ENCODE assay signal across 16 cellular contexts in the genomic region with DNA sequence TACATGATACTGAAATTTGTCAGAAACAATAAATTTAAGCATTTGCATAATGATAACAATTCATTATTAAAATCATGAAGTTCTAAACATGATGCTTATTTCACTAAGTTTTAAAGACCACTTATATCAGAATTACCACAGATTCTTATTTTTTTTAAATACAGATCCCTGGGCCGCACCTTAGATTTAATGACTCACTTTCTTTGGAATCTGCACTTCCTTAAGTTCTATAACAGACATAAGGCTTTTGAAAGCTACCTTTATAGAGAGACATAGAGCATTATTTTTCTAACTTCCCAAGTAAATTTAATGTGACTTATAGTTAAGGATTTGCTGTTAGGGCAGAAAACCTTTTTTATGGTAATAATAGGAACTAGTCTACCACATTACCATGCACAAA.
DNase-seq lines count a peak whose midpoint lies in the region; ATAC-seq, FAIRE-seq and TF ChIP-seq lines count a peak whose summit lies in the region.
"Had no signal": no experiment of that assay in that cellular context is flagged by ENCODE, and none has a peak within 500 bp of the region (broad histone marks: within the 10 kb centered on the region; RNA-seq: fewer than 3 reads in every experiment).

No MANE protein-coding gene starts in this region.

- TF ChIP-seq CTCF in RWPE1 (conservative IDR thresholded peaks at IDR 0.05; ENCODE audit: low read depth) = no peak
- no peak for TF ChIP-seq CTCF in keratinocyte (optimal IDR thresholded peaks at IDR 0.05 in 1 of 3, IDR thresholded peaks at IDR 0.05 in 1 of 3, conservative IDR thresholded peaks at IDR 0.05 in 1 of 3; ENCODE audit: extremely low read depth in 1 of 3, insufficient read depth in 2 of 3, low read length in 3 of 3)

- dilution Hi-C loops in keratinocyte (cut with MboI; ENCODE audit: extremely low pct_ligation_motif_present, low sequenced_read_pairs) = no loop called here

- H3K9me3 ChIP-seq in keratinocyte (ENCODE audit: control insufficient read depth, low read depth, low read length) = no peaks in the 10 kb centered on the region
- H3K9me3 ChIP-seq: BLaER1 treated with 17β-estradiol and CSF1 and Interleukin-3, amounts not matched to agents 10 nM and 100 nM had no signal

- ATAC-seq in GM18870 (IDR thresholded peaks at IDR 0.05; ENCODE audit: unreplicated experiment) (no peak), left colon (no peak), HG02678 (IDR thresholded peaks at IDR 0.05; ENCODE audit: unreplicated experiment) (no peak)
- ATAC-seq: HCT116 had no signal

- no peaks in the 10 kb centered on the region for H3K36me3 ChIP-seq in keratinocyte (ENCODE audit: control insufficient read depth in 2 of 2, extremely low read depth in 1 of 2, insufficient read depth in 2 of 2, low read length in 2 of 2)
- H3K36me3 ChIP-seq: BLaER1 treated with 17β-estradiol and CSF1 and Interleukin-3, amounts not matched to agents 10 nM and 100 nM had no signal

- H3K4me3 ChIP-seq in keratinocyte (ENCODE audit: control insufficient read depth in 2 of 3, extremely low read depth in 1 of 3, insufficient read depth in 2 of 3, low read depth in 1 of 3, low read length in 3 of 3) = no peak overlapping the region
- H3K4me3 ChIP-seq: BLaER1 treated with 17β-estradiol and CSF1 and Interleukin-3, amounts not matched to agents 10 nM and 100 nM had no signal

- DNase-seq in EL = peak; percentile 5
- peak; percentile 7 for DNase-seq in HPDE6-E6E7 (ENCODE audit: extremely low spot score)
- DNase-seq in RWPE1 (ENCODE audit: low spot score) = peak; percentile 9
- no peak for DNase-seq in keratinocyte (ENCODE audit: low read depth, low spot score)
- DNase-seq in NCI-H1048 (lab: John Stamatoyannopoulos, UW) = no peak
- no peak for DNase-seq in left colon
- DNase-seq: ACHN; CD4-positive, CD25-positive, alpha-beta regulatory T cell; DMS 273 treated with DMSO at 0.1 percent for 48 hours had no signal

- peak overlapping the region; percentile 4 for H3K4me2 ChIP-seq in keratinocyte (ENCODE audit: control insufficient read depth, extremely low read depth, insufficient read depth, low read depth, low read length)
- H3K4me2 ChIP-seq: BLaER1 treated with 17β-estradiol and CSF1 and Interleukin-3, amounts not matched to agents 10 nM and 100 nM had no signal

- H3K27ac ChIP-seq in RWPE1 = no peak overlapping the region
- H3K27ac ChIP-seq in keratinocyte (ENCODE audit: control insufficient read depth, insufficient read depth, low read length) = no peak overlapping the region
- H3K27ac ChIP-seq: BLaER1 treated with 17β-estradiol and CSF1 and Interleukin-3, amounts not matched to agents 10 nM and 100 nM had no signal

- peaks cover 5% of the 10 kb centered on the region for H3K4me1 ChIP-seq in keratinocyte (ENCODE audit: control insufficient read depth, extremely low read depth, insufficient read depth, low read length)

- H4K20me1 ChIP-seq in keratinocyte (ENCODE audit: control insufficient read depth, extremely low read depth, insufficient read depth, low read length) = no peaks in the 10 kb centered on the region
- H4K20me1 ChIP-seq: BLaER1 treated with 17β-estradiol and CSF1 and Interleukin-3, amounts not matched to agents 10 nM and 100 nM had no signal

- H3K27me3 ChIP-seq in keratinocyte (ENCODE audit: control insufficient read depth, extremely low read depth, insufficient read depth, low read length) = no peaks in the 10 kb centered on the region
- H3K27me3 ChIP-seq: BLaER1 treated with 17β-estradiol and CSF1 and Interleukin-3, amounts not matched to agents 10 nM and 100 nM had no signal

- no peaks in the 10 kb centered on the region for H3K9me1 ChIP-seq in keratinocyte (ENCODE audit: control insufficient read depth, extremely low read depth, insufficient read depth, low read length)

- no peak for FAIRE-seq in keratinocyte (lab: Jason Lieb, UNC)
- FAIRE-seq: GM12891, H1, HTR-8/SVneo had no signal

- CTCF ChIA-PET in RWPE1 (lab: Yijun Ruan, JAX) = no interaction called here

- H3K9ac ChIP-seq in keratinocyte (ENCODE audit: control insufficient read depth, extremely low read depth, insufficient read depth, low read length) = no peak overlapping the region
- H3K9ac ChIP-seq: BLaER1 treated with 17β-estradiol and CSF1 and Interleukin-3, amounts not matched to agents 10 nM and 100 nM had no signal

- intact Hi-C loops in left colon (cut with DNase I, micrococcal nuclease) = no loop called here

- no peak overlapping the region for H2AFZ ChIP-seq in keratinocyte (ENCODE audit: control insufficient read depth, low read length)

- POLR2A ChIA-PET in RWPE1 (lab: Yijun Ruan, JAX; ENCODE audit: low non-redundant PET) = no interaction called here

- H3K79me2 ChIP-seq in keratinocyte (ENCODE audit: control insufficient read depth, insufficient read depth, low read length) = no peaks in the 10 kb centered on the region

Comparison
In these comparisons a context has a peak if more than half of its experiments do, and no peak if none do; other contexts are left out.
1. DNase-seq: peak in EL (single experiment), HPDE6-E6E7 (single experiment) and RWPE1 (single experiment); none in keratinocyte (single experiment), NCI-H1048 (single experiment) and left colon (0 of 2).